1 cellular context compared by ENCODE assay signal in genomic region chr12:617304-617915, GRCh38.
A peak's percentile ranks its signal among the peaks of the same experiment; 100 is the strongest.
TF ChIP-seq lines count a peak whose summit lies in the region.

No MANE protein-coding gene starts in this region.

TF ChIP-seq in HepG2, 621 proteins besides CTCF, POLR2A, EP300 and RAD21 (continued from another document and continues in another):
- TF ChIP-seq SNAPC4 (CRISPR knock-in tag; IDR thresholded peaks at IDR 0.05) = no peak
- peak; percentile 29; the same call in 1 of the 2 replicates for TF ChIP-seq ERF (CRISPR knock-in tag; IDR thresholded peaks at IDR 0.05)
- no peak for TF ChIP-seq ZNF160 (CRISPR knock-in tag; IDR thresholded peaks at IDR 0.05)
- peak; percentile 59 to 89 for TF ChIP-seq NR2F1 (CRISPR knock-in tag; IDR thresholded peaks at IDR 0.05)
- TF ChIP-seq GLI4 (CRISPR knock-in tag; IDR thresholded peaks at IDR 0.05; ENCODE audit: borderline replicate concordance) = 0 out of 2 replicates have a peak, but pooled peaks have one; percentile 52
- no peak for TF ChIP-seq E2F5 (CRISPR knock-in tag; conservative IDR thresholded peaks at IDR 0.05)
- TF ChIP-seq YEATS2 (CRISPR knock-in tag; IDR thresholded peaks at IDR 0.05; ENCODE audit: borderline replicate concordance) = peak; percentile 64; the same call in 1 of the 2 replicates
- TF ChIP-seq PRDM10 (CRISPR knock-in tag; IDR thresholded peaks at IDR 0.05; ENCODE audit: low read depth) = 0 out of 2 replicates have a peak, but pooled peaks have one; percentile 20
- peak; percentile 66 for TF ChIP-seq HIC2 (CRISPR knock-in tag; IDR thresholded peaks at IDR 0.05; ENCODE audit: low read depth)
- TF ChIP-seq, protein P1, sequence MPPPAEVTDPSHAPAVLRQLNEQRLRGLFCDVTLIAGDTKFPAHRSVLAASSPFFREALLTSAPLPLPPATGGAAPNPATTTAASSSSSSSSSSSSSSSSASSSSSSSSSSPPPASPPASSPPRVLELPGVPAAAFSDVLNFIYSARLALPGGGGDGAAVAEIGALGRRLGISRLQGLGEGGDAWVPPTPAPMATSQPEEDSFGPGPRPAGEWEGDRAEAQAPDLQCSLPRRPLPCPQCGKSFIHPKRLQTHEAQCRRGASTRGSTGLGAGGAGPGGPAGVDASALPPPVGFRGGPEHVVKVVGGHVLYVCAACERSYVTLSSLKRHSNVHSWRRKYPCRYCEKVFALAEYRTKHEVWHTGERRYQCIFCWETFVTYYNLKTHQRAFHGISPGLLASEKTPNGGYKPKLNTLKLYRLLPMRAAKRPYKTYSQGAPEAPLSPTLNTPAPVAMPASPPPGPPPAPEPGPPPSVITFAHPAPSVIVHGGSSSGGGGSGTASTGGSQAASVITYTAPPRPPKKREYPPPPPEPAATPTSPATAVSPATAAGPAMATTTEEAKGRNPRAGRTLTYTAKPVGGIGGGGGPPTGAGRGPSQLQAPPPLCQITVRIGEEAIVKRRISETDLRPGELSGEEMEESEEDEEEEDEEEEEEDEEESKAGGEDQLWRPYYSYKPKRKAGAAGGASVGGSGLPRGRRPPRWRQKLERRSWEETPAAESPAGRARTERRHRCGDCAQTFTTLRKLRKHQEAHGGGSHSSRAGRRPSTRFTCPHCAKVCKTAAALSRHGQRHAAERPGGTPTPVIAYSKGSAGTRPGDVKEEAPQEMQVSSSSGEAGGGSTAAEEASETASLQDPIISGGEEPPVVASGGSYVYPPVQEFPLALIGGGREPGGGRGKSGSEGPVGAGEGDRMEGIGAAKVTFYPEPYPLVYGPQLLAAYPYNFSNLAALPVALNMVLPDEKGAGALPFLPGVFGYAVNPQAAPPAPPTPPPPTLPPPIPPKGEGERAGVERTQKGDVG (CRISPR knock-in tag; IDR thresholded peaks at IDR 0.05; ENCODE audit: borderline replicate concordance) = peak; percentile 77; the same call in 1 of the 2 replicates
- TF ChIP-seq ZNF780A (CRISPR knock-in tag; IDR thresholded peaks at IDR 0.05) = no peak
- peak; percentile 78; the same call in 1 of the 2 replicates for TF ChIP-seq SOX5 (CRISPR knock-in tag; IDR thresholded peaks at IDR 0.05; ENCODE audit: borderline replicate concordance)
- no peak for TF ChIP-seq PLRG1 (conservative IDR thresholded peaks at IDR 0.05)
- no peak for TF ChIP-seq ZNF605 (CRISPR knock-in tag; IDR thresholded peaks at IDR 0.05)
- no peak for TF ChIP-seq ZNF101 (CRISPR knock-in tag; IDR thresholded peaks at IDR 0.05; ENCODE audit: borderline replicate concordance, low read depth)
- peak; percentile 26; the same call in 1 of the 2 replicates for TF ChIP-seq ZNF747 (CRISPR knock-in tag; IDR thresholded peaks at IDR 0.05; ENCODE audit: borderline replicate concordance)
- peak; percentile 99 for TF ChIP-seq CEBPG (CRISPR knock-in tag; IDR thresholded peaks at IDR 0.05)
- TF ChIP-seq, protein P2, sequence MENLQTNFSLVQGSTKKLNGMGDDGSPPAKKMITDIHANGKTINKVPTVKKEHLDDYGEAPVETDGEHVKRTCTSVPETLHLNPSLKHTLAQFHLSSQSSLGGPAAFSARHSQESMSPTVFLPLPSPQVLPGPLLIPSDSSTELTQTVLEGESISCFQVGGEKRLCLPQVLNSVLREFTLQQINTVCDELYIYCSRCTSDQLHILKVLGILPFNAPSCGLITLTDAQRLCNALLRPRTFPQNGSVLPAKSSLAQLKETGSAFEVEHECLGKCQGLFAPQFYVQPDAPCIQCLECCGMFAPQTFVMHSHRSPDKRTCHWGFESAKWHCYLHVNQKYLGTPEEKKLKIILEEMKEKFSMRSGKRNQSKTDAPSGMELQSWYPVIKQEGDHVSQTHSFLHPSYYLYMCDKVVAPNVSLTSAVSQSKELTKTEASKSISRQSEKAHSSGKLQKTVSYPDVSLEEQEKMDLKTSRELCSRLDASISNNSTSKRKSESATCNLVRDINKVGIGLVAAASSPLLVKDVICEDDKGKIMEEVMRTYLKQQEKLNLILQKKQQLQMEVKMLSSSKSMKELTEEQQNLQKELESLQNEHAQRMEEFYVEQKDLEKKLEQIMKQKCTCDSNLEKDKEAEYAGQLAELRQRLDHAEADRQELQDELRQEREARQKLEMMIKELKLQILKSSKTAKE (CRISPR knock-in tag; IDR thresholded peaks at IDR 0.05; ENCODE audit: borderline replicate concordance) = 0 out of 2 replicates have a peak, but pooled peaks have one; percentile 38
- TF ChIP-seq ZNF3 (CRISPR knock-in tag; IDR thresholded peaks at IDR 0.05) = 0 out of 2 replicates have a peak, but pooled peaks have one; percentile 71
- peak; percentile 88 for TF ChIP-seq ZMYM3 (CRISPR knock-in tag; IDR thresholded peaks at IDR 0.05)
- peak; percentile 86 for TF ChIP-seq ELF3 (CRISPR knock-in tag; IDR thresholded peaks at IDR 0.05)
- TF ChIP-seq ZNF619 (CRISPR knock-in tag; IDR thresholded peaks at IDR 0.05) = no peak
- 0 out of 2 replicates have a peak, but pooled peaks have one; percentile 12 for TF ChIP-seq ZFP36L1 (CRISPR knock-in tag; IDR thresholded peaks at IDR 0.05)
- peak; percentile 81 for TF ChIP-seq NR2F2 (IDR thresholded peaks at IDR 0.05; ENCODE audit: borderline replicate concordance, low read depth)
- TF ChIP-seq ZNF598 (CRISPR knock-in tag; IDR thresholded peaks at IDR 0.05; ENCODE audit: borderline replicate concordance) = peak; percentile 70; the same call in 1 of the 2 replicates
- TF ChIP-seq PHF21A (CRISPR knock-in tag; IDR thresholded peaks at IDR 0.05) = peak; percentile 42
- no peak for TF ChIP-seq SP1 (IDR thresholded peaks at IDR 0.05)
- TF ChIP-seq SP1 (CRISPR knock-in tag; IDR thresholded peaks at IDR 0.05) = no peak
- TF ChIP-seq RFX3 (CRISPR knock-in tag; IDR thresholded peaks at IDR 0.05) = no peak
- TF ChIP-seq STAG1 (CRISPR knock-in tag; IDR thresholded peaks at IDR 0.05) = 0 out of 2 replicates have a peak, but pooled peaks have one; percentile 9
- TF ChIP-seq, protein P3, sequence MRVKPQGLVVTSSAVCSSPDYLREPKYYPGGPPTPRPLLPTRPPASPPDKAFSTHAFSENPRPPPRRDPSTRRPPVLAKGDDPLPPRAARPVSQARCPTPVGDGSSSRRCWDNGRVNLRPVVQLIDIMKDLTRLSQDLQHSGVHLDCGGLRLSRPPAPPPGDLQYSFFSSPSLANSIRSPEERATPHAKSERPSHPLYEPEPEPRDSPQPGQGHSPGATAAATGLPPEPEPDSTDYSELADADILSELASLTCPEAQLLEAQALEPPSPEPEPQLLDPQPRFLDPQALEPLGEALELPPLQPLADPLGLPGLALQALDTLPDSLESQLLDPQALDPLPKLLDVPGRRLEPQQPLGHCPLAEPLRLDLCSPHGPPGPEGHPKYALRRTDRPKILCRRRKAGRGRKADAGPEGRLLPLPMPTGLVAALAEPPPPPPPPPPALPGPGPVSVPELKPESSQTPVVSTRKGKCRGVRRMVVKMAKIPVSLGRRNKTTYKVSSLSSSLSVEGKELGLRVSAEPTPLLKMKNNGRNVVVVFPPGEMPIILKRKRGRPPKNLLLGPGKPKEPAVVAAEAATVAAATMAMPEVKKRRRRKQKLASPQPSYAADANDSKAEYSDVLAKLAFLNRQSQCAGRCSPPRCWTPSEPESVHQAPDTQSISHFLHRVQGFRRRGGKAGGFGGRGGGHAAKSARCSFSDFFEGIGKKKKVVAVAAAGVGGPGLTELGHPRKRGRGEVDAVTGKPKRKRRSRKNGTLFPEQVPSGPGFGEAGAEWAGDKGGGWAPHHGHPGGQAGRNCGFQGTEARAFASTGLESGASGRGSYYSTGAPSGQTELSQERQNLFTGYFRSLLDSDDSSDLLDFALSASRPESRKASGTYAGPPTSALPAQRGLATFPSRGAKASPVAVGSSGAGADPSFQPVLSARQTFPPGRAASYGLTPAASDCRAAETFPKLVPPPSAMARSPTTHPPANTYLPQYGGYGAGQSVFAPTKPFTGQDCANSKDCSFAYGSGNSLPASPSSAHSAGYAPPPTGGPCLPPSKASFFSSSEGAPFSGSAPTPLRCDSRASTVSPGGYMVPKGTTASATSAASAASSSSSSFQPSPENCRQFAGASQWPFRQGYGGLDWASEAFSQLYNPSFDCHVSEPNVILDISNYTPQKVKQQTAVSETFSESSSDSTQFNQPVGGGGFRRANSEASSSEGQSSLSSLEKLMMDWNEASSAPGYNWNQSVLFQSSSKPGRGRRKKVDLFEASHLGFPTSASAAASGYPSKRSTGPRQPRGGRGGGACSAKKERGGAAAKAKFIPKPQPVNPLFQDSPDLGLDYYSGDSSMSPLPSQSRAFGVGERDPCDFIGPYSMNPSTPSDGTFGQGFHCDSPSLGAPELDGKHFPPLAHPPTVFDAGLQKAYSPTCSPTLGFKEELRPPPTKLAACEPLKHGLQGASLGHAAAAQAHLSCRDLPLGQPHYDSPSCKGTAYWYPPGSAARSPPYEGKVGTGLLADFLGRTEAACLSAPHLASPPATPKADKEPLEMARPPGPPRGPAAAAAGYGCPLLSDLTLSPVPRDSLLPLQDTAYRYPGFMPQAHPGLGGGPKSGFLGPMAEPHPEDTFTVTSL (CRISPR knock-in tag; IDR thresholded peaks at IDR 0.05; ENCODE audit: borderline replicate concordance) = 0 out of 2 replicates have a peak, but pooled peaks have one; percentile 17
